Comparison of ENCODE assay signal across 7 cellular contexts in genomic region chr20:47353224-47353696, GRCh38. TPM values are rescaled to one million over a fixed set of nuclear protein-coding genes. Genes with fewer than 3 reads are reported as not detected.
A peak's percentile ranks its signal among the peaks of the same experiment; 100 is the strongest.
DNase-seq lines count a peak whose midpoint lies in the region; ATAC-seq and TF ChIP-seq lines count a peak whose summit lies in the region.

No MANE protein-coding gene starts in this region.

- H3K36me3 ChIP-seq in SK-N-MC (ENCODE audit: insufficient read depth, low read length) = peaks cover 21% of the 10 kb centered on the region

- CTCF ChIA-PET in HEK293T (lab: Yijun Ruan, JAX) = interaction anchor here (0.6 kb wide), 1 partner anchor 13 kb away, joined by 4 read pairs; no protein-coding TSS in a partner anchor

- H3K9ac ChIP-seq in SK-N-MC (ENCODE audit: insufficient read length) = peak overlapping the region; percentile 51

- POLR2A ChIA-PET in HEK293T (lab: Yijun Ruan, JAX) = interaction anchor here (2.2 kb wide), 1 partner anchor 9 kb away, joined by 7 read pairs; no protein-coding TSS in a partner anchor

- TF ChIP-seq CTCF in HL-60 (IDR thresholded peaks at IDR 0.05; ENCODE audit: insufficient read depth, low read length) = no peak
- TF ChIP-seq CTCF in fibroblast of villous mesenchyme (IDR thresholded peaks at IDR 0.05; ENCODE audit: insufficient read depth, low read depth, low read length) = no peak

- H3K27me3 ChIP-seq in HL-60 (ENCODE audit: insufficient read depth, poor library complexity, severe bottlenecking) = no peaks in the 10 kb centered on the region

- H3K4me3 ChIP-seq in HL-60 (replicated peaks; ENCODE audit: insufficient read depth, low read length) (peak overlapping the region; percentile 11), SK-N-MC (peak overlapping the region; percentile 81), fibroblast of villous mesenchyme (ENCODE audit: low read depth, low read length) (peak overlapping the region; percentile 64), skin epidermis (peak overlapping the region in 1 of 7 experiments; percentile 2)

- ATAC-seq in HG02981 (IDR thresholded peaks at IDR 0.05; ENCODE audit: unreplicated experiment) = no peak

- H3K27ac ChIP-seq in HL-60 (replicated peaks) (peak overlapping the region; percentile 100), SK-N-MC (peak overlapping the region; percentile 93), skin epidermis (peak overlapping the region; percentile 1 to 100 (median 98))

- H3K9me3 ChIP-seq in SK-N-MC (ENCODE audit: low read depth, low read length) = no peaks in the 10 kb centered on the region

- no peak for DNase-seq in HL-60 (ENCODE audit: low read depth in 1 of 2, low spot score in 1 of 2)
- DNase-seq in SK-N-MC (ENCODE audit: low read depth, low spot score) = no peak
- no peak for DNase-seq in fibroblast of villous mesenchyme (ENCODE audit: low read depth)
- no peak for DNase-seq in HEK293T (ENCODE audit: extremely low spot score)
- DNase-seq in DMS114 treated with DMSO at 0.1 percent for 48 hours (lab: John Stamatoyannopoulos, UW; ENCODE audit: unreplicated experiment) = no peak

TF ChIP-seq in HEK293T, 16 proteins besides CTCF, POLR2A, EP300 and RAD21:
- TF ChIP-seq HDGF (IDR thresholded peaks at IDR 0.05; ENCODE audit: borderline replicate concordance) (no peak), L3MBTL2 (conservative IDR thresholded peaks at IDR 0.05) (no peak), NFRKB (IDR thresholded peaks at IDR 0.05) (no peak), FOXK2 (IDR thresholded peaks at IDR 0.05) (no peak)

RNA-seq across cellular contexts. Expression of gene ZMYND8, which starts 3.2 kb away (rescaled TPM):
- total RNA-seq in fibroblast of villous mesenchyme = 14.8 and 20.3 TPM in 2 replicates
